ENCODE assay signal across 10 cellular contexts in genomic region chr10:26969145-26969926, GRCh38.
DNase-seq lines count a peak whose midpoint lies in the region; ATAC-seq lines count a peak whose summit lies in the region.
"Had no signal": no experiment of that assay in that cellular context is flagged by ENCODE, and none has a peak within 500 bp of the region (broad histone marks: within the 10 kb centered on the region; RNA-seq: fewer than 3 reads in every experiment).

No MANE protein-coding gene starts in this region.

- no peaks in the 10 kb centered on the region for H3K9me3 ChIP-seq in HAP-1
- H3K9me3 ChIP-seq in SJCRH30 (replicated peaks) = no peaks in the 10 kb centered on the region
- H3K9me3 ChIP-seq: uterus had no signal

- no peak overlapping the region for H3K27ac ChIP-seq in SJCRH30
- H3K27ac ChIP-seq: uterus had no signal

- H3K27me3 ChIP-seq in HAP-1 (ENCODE audit: low read depth) (no peaks in the 10 kb centered on the region), SJCRH30 (no peaks in the 10 kb centered on the region)
- H3K27me3 ChIP-seq: uterus had no signal

- no peak overlapping the region for H3K4me3 Mint-ChIP-seq in activated T-helper 2 cell treated with anti-CD3 and anti-CD28 coated beads, Interferon-gamma antibody, Interleukin-2, Interleukin-4, amounts not matched to agents 10 μg/mL and 5 μg/mL and 100 μg/mL, durations not matched to agents 14 hours and 24 hours and 36 hours (ENCODE audit: low read depth)

- H3K36me3 Mint-ChIP-seq in activated T-helper 2 cell treated with anti-CD3 and anti-CD28 coated beads, Interferon-gamma antibody, Interleukin-2, Interleukin-4, amounts not matched to agents 10 μg/mL and 5 μg/mL and 100 μg/mL, durations not matched to agents 14 hours and 24 hours and 36 hours (ENCODE audit: low read depth) = peaks cover 15% of the 10 kb centered on the region

- peaks cover 29% of the 10 kb centered on the region for H3K4me1 Mint-ChIP-seq in activated T-helper 2 cell treated with anti-CD3 and anti-CD28 coated beads, Interferon-gamma antibody, Interleukin-2, Interleukin-4, amounts not matched to agents 10 μg/mL and 5 μg/mL and 100 μg/mL, durations not matched to agents 14 hours and 24 hours and 36 hours (ENCODE audit: low read depth)

- ATAC-seq in GM18511 (IDR thresholded peaks at IDR 0.05; ENCODE audit: unreplicated experiment) (peak; percentile 78), GM19463 (IDR thresholded peaks at IDR 0.05; ENCODE audit: unreplicated experiment) (peak; percentile 86), HG03045 (IDR thresholded peaks at IDR 0.05; ENCODE audit: unreplicated experiment) (peak; percentile 85)

- 0 out of 2 replicates have a peak, but pooled peaks cover 4% of the 10 kb centered on the region for H3K36me3 ChIP-seq in HAP-1 (replicated peaks)
- H3K36me3 ChIP-seq in SJCRH30 = no peaks in the 10 kb centered on the region
- H3K36me3 ChIP-seq: uterus had no signal

- no peak overlapping the region for H3K4me3 ChIP-seq in HAP-1
- no peak overlapping the region for H3K4me3 ChIP-seq in SJCRH30
- H3K4me3 ChIP-seq: uterus had no signal

- intact Hi-C loops in activated T-helper 2 cell treated with anti-CD3 and anti-CD28 coated beads, Interferon-gamma antibody, Interleukin-2, Interleukin-4, amounts not matched to agents 10 μg/mL and 5 μg/mL and 100 μg/mL, durations not matched to agents 14 hours and 24 hours and 36 hours (cut with micrococcal nuclease) = loop anchor here (1.0 to 5.0 kb wide), 3 partner anchors 58 to 187 kb away; no protein-coding TSS in a partner anchor

- H3K4me1 ChIP-seq in HAP-1 (no peaks in the 10 kb centered on the region), SJCRH30 (no peaks in the 10 kb centered on the region)
- H3K4me1 ChIP-seq: uterus had no signal

- no peaks in the 10 kb centered on the region for H3K27me3 Mint-ChIP-seq in activated T-helper 2 cell treated with anti-CD3 and anti-CD28 coated beads, Interferon-gamma antibody, Interleukin-2, Interleukin-4, amounts not matched to agents 10 μg/mL and 5 μg/mL and 100 μg/mL, durations not matched to agents 14 hours and 24 hours and 36 hours (ENCODE audit: low read depth)

- in situ Hi-C loops in HAP-1 (cut with MboI; ENCODE audit: low sequenced_read_pairs) = no loop called here

- H3K9me3 Mint-ChIP-seq in activated T-helper 2 cell treated with anti-CD3 and anti-CD28 coated beads, Interferon-gamma antibody, Interleukin-2, Interleukin-4, amounts not matched to agents 10 μg/mL and 5 μg/mL and 100 μg/mL, durations not matched to agents 14 hours and 24 hours and 36 hours = no peaks in the 10 kb centered on the region

- H3K27ac Mint-ChIP-seq in activated T-helper 2 cell treated with anti-CD3 and anti-CD28 coated beads, Interferon-gamma antibody, Interleukin-2, Interleukin-4, amounts not matched to agents 10 μg/mL and 5 μg/mL and 100 μg/mL, durations not matched to agents 14 hours and 24 hours and 36 hours = peak overlapping the region; percentile 56

- no peak for DNase-seq in activated T-helper 2 cell treated with anti-CD3 and anti-CD28 coated beads, Interferon-gamma antibody, Interleukin-2, Interleukin-4, amounts not matched to agents 10 μg/mL and 5 μg/mL and 100 μg/mL, durations not matched to agents 14 hours and 24 hours and 36 hours (ENCODE audit: low spot score)
- DNase-seq in NCI-H187 (lab: John Stamatoyannopoulos, UW) (no peak), GOT3 (lab: John Stamatoyannopoulos, UW) (no peak), HAP-1 (ENCODE audit: low spot score in 2 of 2) (no peak), SJCRH30 (no peak)
- DNase-seq: IMR-90, uterus had no signal
